ENCODE assay signal across 9 cellular contexts in the genomic region with DNA sequence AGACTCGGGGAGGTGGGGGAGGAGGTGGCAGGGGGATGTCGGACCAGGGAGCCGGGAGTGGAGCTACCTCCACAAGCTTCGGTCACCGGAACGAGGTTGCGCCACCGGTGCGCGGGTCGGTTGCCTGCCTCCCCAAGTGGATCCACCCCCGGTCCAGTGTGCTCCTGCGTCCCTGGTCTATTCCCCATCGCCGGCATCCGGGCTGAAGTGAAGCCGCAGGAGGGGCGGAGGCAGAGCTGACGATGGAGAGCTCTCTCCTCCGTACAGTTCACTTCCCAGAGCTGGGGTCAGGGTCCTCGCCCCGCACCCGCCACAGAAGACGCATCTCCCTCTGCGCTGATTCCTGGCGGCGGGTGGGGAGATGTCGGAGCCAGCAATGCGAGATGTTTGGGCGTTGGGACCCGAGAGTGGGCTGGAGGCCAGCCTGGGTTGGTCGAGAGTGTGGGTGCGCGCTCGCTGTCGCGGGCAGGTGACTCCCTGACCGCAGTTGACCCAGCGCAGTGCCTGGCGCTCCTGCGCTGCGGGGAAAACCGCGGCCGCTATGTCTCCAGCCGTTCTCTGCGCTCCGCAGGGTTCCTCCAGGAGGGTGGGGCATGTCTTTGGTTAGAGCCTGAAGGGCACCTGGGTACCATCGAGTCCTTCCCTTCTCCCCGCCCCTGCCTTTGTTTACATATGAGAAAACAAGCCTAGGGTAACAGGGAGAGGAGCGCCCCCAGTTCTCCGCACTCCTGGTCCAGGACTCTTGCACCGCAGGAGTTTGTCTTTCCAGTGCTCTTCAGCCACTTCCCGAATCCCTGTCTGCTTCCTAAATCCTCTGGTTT. TPM values are rescaled to one million over a fixed set of nuclear protein-coding genes. Genes with fewer than 3 reads are reported as not detected.
DNase-seq lines count a peak whose midpoint lies in the region; ATAC-seq and TF ChIP-seq lines count a peak whose summit lies in the region.
"Had no signal": no experiment of that assay in that cellular context is flagged by ENCODE, and none has a peak within 500 bp of the region (broad histone marks: within the 10 kb centered on the region; RNA-seq: fewer than 3 reads in every experiment).

No MANE protein-coding gene starts in this region.

- peaks cover 14% of the 10 kb centered on the region for H3K27me3 ChIP-seq in WERI-Rb-1 (ENCODE audit: insufficient read depth, low read depth, severe bottlenecking)
- H3K27me3 ChIP-seq in fibroblast of lung (ENCODE audit: control insufficient read depth, insufficient read depth, low read length) = peaks cover 38% of the 10 kb centered on the region
- no peaks in the 10 kb centered on the region for H3K27me3 ChIP-seq in ovary

- H3K79me2 ChIP-seq in fibroblast of lung (ENCODE audit: control insufficient read depth, insufficient read depth, low read length) = no peaks in the 10 kb centered on the region

- peak overlapping the region; percentile 58 for H3K4me3 ChIP-seq in WERI-Rb-1 (ENCODE audit: low read depth, low read length)
- H3K4me3 ChIP-seq in fibroblast of lung (replicated peaks in 1 of 4; ENCODE audit: control extremely low read depth in 1 of 4, insufficient read depth in 1 of 4, low read depth in 3 of 4, low read length in 4 of 4) = peak overlapping the region in 3 of 4 experiments; percentile 5 to 60 (median 57)
- H3K4me3 ChIP-seq in ovary = peak overlapping the region; percentile 94

- 3 to 5% (median 5%) methylated on average over 38 to 54 of the region's 54 CpGs for WGBS in ovary, 3 donors

- H3K36me3 ChIP-seq in WERI-Rb-1 (no peaks in the 10 kb centered on the region), fibroblast of lung (ENCODE audit: control insufficient read depth, insufficient read depth, low read length) (no peaks in the 10 kb centered on the region), ovary (no peaks in the 10 kb centered on the region)

- H2AFZ ChIP-seq in fibroblast of lung (ENCODE audit: low read length) = no peak overlapping the region

- ATAC-seq in HG03175 (IDR thresholded peaks at IDR 0.05; ENCODE audit: unreplicated experiment) (no peak), GM18861 (IDR thresholded peaks at IDR 0.05; ENCODE audit: unreplicated experiment) (no peak)

- intact Hi-C loops in ovary (cut with DNase I) = loop anchor here in 3 of 4 donors (2.0 to 10.0 kb wide), 6 partner anchors 37 to 93 kb away; no protein-coding TSS in a partner anchor

- H3K9me3 ChIP-seq in WERI-Rb-1 (ENCODE audit: severe bottlenecking) (no peaks in the 10 kb centered on the region), fibroblast of lung (ENCODE audit: control insufficient read depth, insufficient read depth, low read depth, low read length) (no peaks in the 10 kb centered on the region), ovary (no peaks in the 10 kb centered on the region)

- H3K4me1 ChIP-seq in fibroblast of lung (ENCODE audit: control insufficient read depth, extremely low read depth, insufficient read depth, low read length) (peaks cover 4% of the 10 kb centered on the region), ovary (ENCODE audit: insufficient read depth) (peaks cover 3% of the 10 kb centered on the region)

- no peak for TF ChIP-seq EP300 in ovary (IDR thresholded peaks at IDR 0.05)

- TF ChIP-seq POLR2A in ovary (IDR thresholded peaks at IDR 0.05) = peak; percentile 16

- peak overlapping the region; percentile 61 for H3K4me2 ChIP-seq in fibroblast of lung (ENCODE audit: extremely low read depth, insufficient read depth, low read length)

- H3K27ac ChIP-seq in WERI-Rb-1 (no peak overlapping the region), fibroblast of lung (ENCODE audit: insufficient read depth, low read length) (no peak overlapping the region), ovary (peak overlapping the region; percentile 86 to 97)
- H3K27ac ChIP-seq: 22Rv1 had no signal

- no peak for TF ChIP-seq CTCF in WERI-Rb-1 (IDR thresholded peaks at IDR 0.05; ENCODE audit: low read depth, low read length)
- TF ChIP-seq CTCF in fibroblast of lung (conservative IDR thresholded peaks at IDR 0.05 in 1 of 2, IDR thresholded peaks at IDR 0.05 in 1 of 2; ENCODE audit: low read depth in 1 of 2, low read length in 2 of 2) = no peak
- TF ChIP-seq CTCF in ovary (IDR thresholded peaks at IDR 0.05) = no peak

- H3K9ac ChIP-seq in fibroblast of lung (ENCODE audit: insufficient read depth, low read length) = no peak overlapping the region

- no peaks in the 10 kb centered on the region for H4K20me1 ChIP-seq in fibroblast of lung (ENCODE audit: control insufficient read depth, extremely low read depth, insufficient read depth, low read length)

- DNase-seq in DMS 273 (lab: John Stamatoyannopoulos, UW; ENCODE audit: unreplicated experiment) (peak; percentile 42), DMS 273 treated with DMSO at 0.1 percent for 48 hours (lab: John Stamatoyannopoulos, UW) (no peak), WERI-Rb-1 (peak; percentile 19), fibroblast of lung (ENCODE audit: low read depth in 2 of 2) (peak in 1 of 2 donors; percentile 66), ovary (peak; percentile 53 to 80 (median 72)), kidney glomerular epithelial cell (lab: John Stamatoyannopoulos, UW) (no peak)

RNA-seq across cellular contexts. Expression of a gene that starts 1.7 kb away (rescaled TPM):
- total RNA-seq in fibroblast of lung = 5.6 and 8.4 TPM in 2 replicates
- 0.80 and 2.5 TPM in 2 replicates for polyA plus RNA-seq in fibroblast of lung
- 0.92 and 3.7 TPM in 2 replicates for polyA plus RNA-seq in fibroblast of lung (2012)
- polyA minus RNA-seq in fibroblast of lung (ENCODE audit: low replicate concordance) = 0.90 TPM in 1 of 2 replicates, not detected in the other
- 1,000 to 10,000 TPM in 2 of 7 donors, 100 to 1,000 TPM in 5; 213 to 1,276 (median 506) TPM for total RNA-seq in ovary
- polyA plus RNA-seq in ovary = 100 to 1,000 TPM in 1 of 2 donors, 10 to 100 TPM in 1; 35.9 to 218 TPM

Comparison
In these comparisons a context has a peak if more than half of its experiments do, and no peak if none do; other contexts are left out.
1. DNase-seq: peak in DMS 273 (single experiment), WERI-Rb-1 (single experiment) and ovary (5 of 5); none in DMS 273 treated with DMSO at 0.1 percent for 48 hours (single experiment) and kidney glomerular epithelial cell (single experiment).
2. H3K27ac ChIP-seq: peak in ovary (2 of 2); none in WERI-Rb-1 (single experiment) and fibroblast of lung (single experiment).
3. RNA of a gene that starts 1.7 kb away (total RNA-seq): 213 to 1,276 TPM in ovary; 5.6 to 8.4 TPM in fibroblast of lung; every median in the first group is over 10 times any median in the second.
4. Peak in every context shown above with its lines, with median percentiles within 50 percentile points of each other: H3K4me3 ChIP-seq.